Comparison of ENCODE assay signal across 10 cellular contexts in genomic region chr2:223873672-223874071, GRCh38.
"Had no signal": no experiment of that assay in that cellular context is flagged by ENCODE, and none has a peak within 500 bp of the region (broad histone marks: within the 10 kb centered on the region; RNA-seq: fewer than 3 reads in every experiment).

No MANE protein-coding gene starts in this region.

- FAIRE-seq: H54 had no signal

- H3K27ac Mint-ChIP-seq: IgD-negative memory B cell had no signal

- H3K27me3 Mint-ChIP-seq: IgD-negative memory B cell had no signal

- H2AFZ ChIP-seq: GM23248 had no signal

- H3K4me3 ChIP-seq: GM23248 had no signal

- H3K9ac ChIP-seq: GM23248, KMS-11 had no signal

- H3K4me3 Mint-ChIP-seq: H9, IgD-negative memory B cell had no signal

- H3K4me1 Mint-ChIP-seq: H9 had no signal

- H3K9me3 Mint-ChIP-seq: H9, IgD-negative memory B cell had no signal

- H3K4me2 ChIP-seq: KMS-11 had no signal

- H3K27ac ChIP-seq: GM23248, HL-60, KMS-11 had no signal

- DNase-seq: GM23248, GOT3, H9, HCEC 1CT, Karpas-422, KBM-7 had no signal
